24 cellular contexts compared by ENCODE assay signal in the genomic region with DNA sequence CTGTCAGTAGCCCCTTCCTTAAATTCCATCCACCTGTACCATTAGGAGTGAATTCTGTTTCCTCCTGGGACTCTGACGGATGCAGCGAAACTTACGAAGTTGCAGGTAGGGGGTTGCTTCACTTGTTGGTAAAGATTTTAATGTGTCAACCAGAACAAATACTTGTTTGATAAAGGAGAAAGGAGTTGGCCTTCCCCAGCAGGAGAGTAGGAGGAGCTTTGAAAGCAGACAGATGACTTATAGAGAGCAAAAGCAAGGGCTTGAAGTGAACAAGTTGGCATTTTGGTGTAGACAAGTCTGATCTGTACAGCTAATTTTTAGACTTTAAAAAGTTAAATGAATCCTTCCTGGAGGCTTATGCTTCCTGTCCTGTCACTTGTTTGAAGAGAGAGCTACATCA. TPM values are rescaled to one million over a fixed set of nuclear protein-coding genes. Genes with fewer than 3 reads are reported as not detected.
DNase-seq lines count a peak whose midpoint lies in the region; ATAC-seq, FAIRE-seq and TF ChIP-seq lines count a peak whose summit lies in the region.
"Had no signal": no experiment of that assay in that cellular context is flagged by ENCODE, and none has a peak within 500 bp of the region (broad histone marks: within the 10 kb centered on the region; RNA-seq: fewer than 3 reads in every experiment).

No MANE protein-coding gene starts in this region.

- H3K9me3 ChIP-seq in HepG2 (ENCODE audit: low read length), result no peaks in the 10 kb centered on the region; the same call in 1 of the 2 replicates
- no peaks in the 10 kb centered on the region for H3K9me3 ChIP-seq in right lobe of liver
- H3K9me3 ChIP-seq: BE2C had no signal

- intact Hi-C loops in HepG2 (cut with micrococcal nuclease; ENCODE audit: unreplicated experiment), result no loop called here
- intact Hi-C loops in right lobe of liver (cut with DNase I), result no loop called here
- intact Hi-C loops in dendritic cell treated with granulocyte-macrophage colony-stimulating factor and Interleukin-4, amounts not matched to agents 40 ng/mL and 50 ng/mL, for 4 days (cut with micrococcal nuclease), result no loop called here

- CTCF ChIA-PET in HepG2 (lab: Yijun Ruan, JAX; ENCODE audit: low intra/inter-chr PET ratio, low total read pairs), result no interaction called here

- TF ChIP-seq EP300 in HepG2 (IDR thresholded peaks at IDR 0.05; ENCODE audit: low read depth in 2 of 2, low read length in 2 of 2) (no peak), HepG2 (CRISPR knock-in tag; IDR thresholded peaks at IDR 0.05; ENCODE audit: borderline replicate concordance) (no peak)

- H3K9me3 Mint-ChIP-seq in dendritic cell treated with granulocyte-macrophage colony-stimulating factor and Interleukin-4, amounts not matched to agents 40 ng/mL and 50 ng/mL, for 4 days, result peaks cover 9% of the 10 kb centered on the region

- no peak overlapping the region for H2AFZ ChIP-seq in HepG2 (ENCODE audit: low read length)
- H2AFZ ChIP-seq: GM23248 had no signal

- no peaks in the 10 kb centered on the region for H4K20me1 ChIP-seq in HepG2 (ENCODE audit: insufficient read depth, low read length)

- ATAC-seq in HepG2, result no peak
- ATAC-seq in right lobe of liver, result no peak
- ATAC-seq: HCT116 had no signal

- WGBS in HepG2 (ENCODE audit: low lambda C conversion rate), result 97% methylated on average over 3 of the region's 3 CpGs
- WGBS in right lobe of liver (ENCODE audit: insufficient coverage, low coverage, low lambda C conversion rate, missing lambda C conversion rate), result 73% methylated on average over 3 of the region's 3 CpGs

- POLR2A ChIA-PET in HepG2 (lab: Yijun Ruan, JAX), result no interaction called here

- in situ Hi-C loops in HepG2 (cut with HindIII; ENCODE audit: extremely low pct_ligation_motif_present, low pct_unique_long_range_greater_than_20kb), result no loop called here

- H3K4me3 Mint-ChIP-seq in dendritic cell treated with granulocyte-macrophage colony-stimulating factor and Interleukin-4, amounts not matched to agents 40 ng/mL and 50 ng/mL, for 4 days, result no peak overlapping the region
- H3K4me3 Mint-ChIP-seq: CD4-positive, alpha-beta memory T cell had no signal

- peaks cover 30% of the 10 kb centered on the region for H3K4me1 Mint-ChIP-seq in dendritic cell treated with granulocyte-macrophage colony-stimulating factor and Interleukin-4, amounts not matched to agents 40 ng/mL and 50 ng/mL, for 4 days (ENCODE audit: low read depth)
- H3K4me1 Mint-ChIP-seq: CD4-positive, alpha-beta memory T cell had no signal

- no peaks in the 10 kb centered on the region for H3K27me3 ChIP-seq in HepG2 (ENCODE audit: control insufficient read depth in 1 of 2, insufficient read depth in 2 of 2, low read length in 2 of 2)
- no peaks in the 10 kb centered on the region for H3K27me3 ChIP-seq in right lobe of liver
- H3K27me3 ChIP-seq: BE2C had no signal

- H3K27ac ChIP-seq in HepG2 (ENCODE audit: extremely low read length, insufficient read depth, low read length) (no peak overlapping the region), right lobe of liver (no peak overlapping the region)
- H3K27ac ChIP-seq: 22Rv1, GM23248 had no signal

- no peak for TF ChIP-seq RAD21 in HepG2 (CRISPR knock-in tag; IDR thresholded peaks at IDR 0.05)

- no peak for TF ChIP-seq POLR2A in HepG2 (IDR thresholded peaks at IDR 0.05; ENCODE audit: insufficient read depth in 1 of 2, low read depth in 2 of 2, low read length in 2 of 2)
- TF ChIP-seq POLR2A in right lobe of liver (IDR thresholded peaks at IDR 0.05), result no peak

- H3K36me3 ChIP-seq in HepG2 (replicated peaks in 1 of 2; ENCODE audit: control insufficient read depth in 1 of 2, insufficient read depth in 2 of 2, low read length in 2 of 2) (no peaks in the 10 kb centered on the region), right lobe of liver (no peaks in the 10 kb centered on the region)
- H3K36me3 ChIP-seq: BE2C had no signal

- no peaks in the 10 kb centered on the region for H3K36me3 Mint-ChIP-seq in dendritic cell treated with granulocyte-macrophage colony-stimulating factor and Interleukin-4, amounts not matched to agents 40 ng/mL and 50 ng/mL, for 4 days (ENCODE audit: low read depth)
- H3K36me3 Mint-ChIP-seq: CD4-positive, alpha-beta memory T cell had no signal

- H3K4me1 ChIP-seq in HepG2 (ENCODE audit: insufficient read depth, low read length) (no peaks in the 10 kb centered on the region), right lobe of liver (no peaks in the 10 kb centered on the region)

- H3K79me2 ChIP-seq in HepG2 (ENCODE audit: insufficient read depth, low read length), result no peaks in the 10 kb centered on the region

- H3K4me3 ChIP-seq in HepG2 (replicated peaks in 1 of 3; ENCODE audit: insufficient read depth in 1 of 3, low read depth in 2 of 3, low read length in 3 of 3), result no peak overlapping the region
- H3K4me3 ChIP-seq in right lobe of liver, result no peak overlapping the region
- H3K4me3 ChIP-seq: GM23248 had no signal

- TF ChIP-seq CTCF in HepG2 (CRISPR knock-in tag; IDR thresholded peaks at IDR 0.05) (no peak), right lobe of liver (IDR thresholded peaks at IDR 0.05) (no peak)

- no peak for FAIRE-seq in HepG2 (lab: Jason Lieb, UNC)
- FAIRE-seq: GM12891, GM18507, H1 had no signal

- DNase-seq in HepG2 (ENCODE audit: low spot score) (no peak), right lobe of liver (no peak), NCI-H69 (lab: John Stamatoyannopoulos, UW) (peak; percentile 51), HCEC 1CT (no peak), globus pallidus (ENCODE audit: low spot score) (no peak)
- DNase-seq in activated effector memory CD4-positive, alpha-beta T cell treated with Interleukin-2 at 50 U/mL for 16 hours, result no peak
- no peak for DNase-seq in activated naive CD4-positive, alpha-beta T cell (lab: John Stamatoyannopoulos, UW)
- DNase-seq: AML-193; BE2C; C1 segment of cervical spinal cord; Calu3; CD4-positive, alpha-beta memory T cell; DMS53; DMS79 treated with DMSO at 0.1 percent for 48 hours; GF-D8; GM23248; H7 had no signal

- no TSS peak for BruUV-seq in HepG2 (replicated peaks; lab: Mats Ljungman, UMichigan)

- H3K4me2 ChIP-seq in HepG2 (ENCODE audit: low read depth, low read length), result no peak overlapping the region

- H3K27me3 Mint-ChIP-seq in dendritic cell treated with granulocyte-macrophage colony-stimulating factor and Interleukin-4, amounts not matched to agents 40 ng/mL and 50 ng/mL, for 4 days, result no peaks in the 10 kb centered on the region

- H3K9ac ChIP-seq in HepG2 (ENCODE audit: insufficient read depth, low read depth, low read length), result no peak overlapping the region
- H3K9ac ChIP-seq: GM23248 had no signal

- H3K27ac Mint-ChIP-seq in dendritic cell treated with granulocyte-macrophage colony-stimulating factor and Interleukin-4, amounts not matched to agents 40 ng/mL and 50 ng/mL, for 4 days, result peak overlapping the region; percentile 18
- H3K27ac Mint-ChIP-seq: CD4-positive, alpha-beta memory T cell had no signal

TF ChIP-seq in HepG2, 621 proteins besides CTCF, POLR2A, EP300 and RAD21 (continues in another document):
- TF ChIP-seq, protein P1, sequence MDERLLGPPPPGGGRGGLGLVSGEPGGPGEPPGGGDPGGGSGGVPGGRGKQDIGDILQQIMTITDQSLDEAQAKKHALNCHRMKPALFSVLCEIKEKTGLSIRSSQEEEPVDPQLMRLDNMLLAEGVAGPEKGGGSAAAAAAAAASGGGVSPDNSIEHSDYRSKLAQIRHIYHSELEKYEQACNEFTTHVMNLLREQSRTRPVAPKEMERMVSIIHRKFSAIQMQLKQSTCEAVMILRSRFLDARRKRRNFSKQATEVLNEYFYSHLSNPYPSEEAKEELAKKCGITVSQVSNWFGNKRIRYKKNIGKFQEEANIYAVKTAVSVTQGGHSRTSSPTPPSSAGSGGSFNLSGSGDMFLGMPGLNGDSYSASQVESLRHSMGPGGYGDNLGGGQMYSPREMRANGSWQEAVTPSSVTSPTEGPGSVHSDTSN (CRISPR knock-in tag; IDR thresholded peaks at IDR 0.05), result no peak
- TF ChIP-seq LCORL (IDR thresholded peaks at IDR 0.05) (no peak), LCORL (CRISPR knock-in tag; IDR thresholded peaks at IDR 0.05) (no peak)
- TF ChIP-seq, protein P2, sequence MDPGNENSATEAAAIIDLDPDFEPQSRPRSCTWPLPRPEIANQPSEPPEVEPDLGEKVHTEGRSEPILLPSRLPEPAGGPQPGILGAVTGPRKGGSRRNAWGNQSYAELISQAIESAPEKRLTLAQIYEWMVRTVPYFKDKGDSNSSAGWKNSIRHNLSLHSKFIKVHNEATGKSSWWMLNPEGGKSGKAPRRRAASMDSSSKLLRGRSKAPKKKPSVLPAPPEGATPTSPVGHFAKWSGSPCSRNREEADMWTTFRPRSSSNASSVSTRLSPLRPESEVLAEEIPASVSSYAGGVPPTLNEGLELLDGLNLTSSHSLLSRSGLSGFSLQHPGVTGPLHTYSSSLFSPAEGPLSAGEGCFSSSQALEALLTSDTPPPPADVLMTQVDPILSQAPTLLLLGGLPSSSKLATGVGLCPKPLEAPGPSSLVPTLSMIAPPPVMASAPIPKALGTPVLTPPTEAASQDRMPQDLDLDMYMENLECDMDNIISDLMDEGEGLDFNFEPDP (CRISPR knock-in tag; conservative IDR thresholded peaks at IDR 0.05), result 0 out of 2 replicates have a peak, but pooled peaks have one; percentile 9

RNA-seq across cellular contexts. Expression of a gene that starts 38.1 kb away (rescaled TPM):
- total RNA-seq in HepG2 (2016; rRNA removed; fragmentation: Illumina TruSeq; extraction: Trizol), result 2.4 and 3.8 TPM in 2 replicates
- total RNA-seq in HepG2 (2016; cell fraction: cytosol; rRNA removed; fragmentation: Illumina TruSeq; extraction: Trizol; ENCODE audit: low read depth), result 7.6 and 9.2 TPM in 2 replicates
- 1.8 and 2.7 TPM in 2 replicates for total RNA-seq in HepG2 (2016; cell fraction: insoluble cytoplasmic fraction; rRNA removed; fragmentation: Illumina TruSeq; extraction: Trizol)
- total RNA-seq in HepG2 (2016; cell fraction: membrane; rRNA removed; fragmentation: Illumina TruSeq; extraction: Trizol), result 4.4 and 4.7 TPM in 2 replicates
- total RNA-seq in HepG2 (2016; cell fraction: nucleus; rRNA removed; fragmentation: Illumina TruSeq; extraction: Trizol), result 6.5 and 8.7 TPM in 2 replicates
- polyA plus RNA-seq in HepG2 (2011; rRNA removed), result 1.9 and 3.3 TPM in 2 replicates
- polyA plus RNA-seq in HepG2 (2011; cell fraction: cytosol; rRNA removed), result 0.44 and 0.67 TPM in 2 replicates
- 9.4 and 12.6 TPM in 2 replicates for polyA plus RNA-seq in HepG2 (2011; cell fraction: nucleus; rRNA removed)
- polyA plus RNA-seq in HepG2 (2012), result 5.1 and 6.5 TPM in 2 replicates
- polyA plus RNA-seq in HepG2 (2016; cell fraction: cytosol; fragmentation: Illumina TruSeq; extraction: Trizol; ENCODE audit: low read depth), result 0.15 and 0.28 TPM in 2 replicates
- 1.2 and 1.4 TPM in 2 replicates for polyA plus RNA-seq in HepG2 (2016; cell fraction: insoluble cytoplasmic fraction; fragmentation: Illumina TruSeq; extraction: Trizol; ENCODE audit: low read depth)
- polyA plus RNA-seq in HepG2 (2016; cell fraction: membrane; fragmentation: Illumina TruSeq; extraction: Trizol; ENCODE audit: low read depth), result 0.42 and 0.77 TPM in 2 replicates
- polyA plus RNA-seq in HepG2 (2016; cell fraction: nucleus; fragmentation: Illumina TruSeq; extraction: Trizol; ENCODE audit: insufficient read depth, low read depth), result 13.9 and 15.2 TPM in 2 replicates
- 3.4 and 3.8 TPM in 2 replicates for polyA minus RNA-seq in HepG2 (2011; rRNA and poly(A)+ RNA removed; ENCODE audit: low replicate concordance)
- polyA minus RNA-seq in HepG2 (2011; cell fraction: cytosol; rRNA and poly(A)+ RNA removed), result 1.4 and 1.7 TPM in 2 replicates
- polyA minus RNA-seq in HepG2 (2011; cell fraction: nucleus; rRNA and poly(A)+ RNA removed), result 19.1 and 20.5 TPM in 2 replicates
- under 1 TPM in 4 of 6 experiments, not detected in 2; 0.09 to 0.53 (median 0.19) TPM for total RNA-seq in right lobe of liver
- total RNA-seq: GM23248 had no signal
- polyA plus RNA-seq: AG04450; CD4-positive, alpha-beta memory T cell; GM23248 had no signal
